16 cellular contexts compared by ENCODE assay signal in genomic region chr10:79007037-79007842, GRCh38.
A peak's percentile ranks its signal among the peaks of the same experiment; 100 is the strongest.
DNase-seq lines count a peak whose midpoint lies in the region; ATAC-seq and TF ChIP-seq lines count a peak whose summit lies in the region.
"Had no signal": no experiment of that assay in that cellular context is flagged by ENCODE, and none has a peak within 500 bp of the region (broad histone marks: within the 10 kb centered on the region; RNA-seq: fewer than 3 reads in every experiment).

No MANE protein-coding gene starts in this region.

- peaks cover 23% of the 10 kb centered on the region for H3K27me3 Mint-ChIP-seq in osteocyte (ENCODE audit: unreplicated experiment)

- H3K9me3 Mint-ChIP-seq in osteocyte (ENCODE audit: unreplicated experiment) = no peaks in the 10 kb centered on the region
- H3K9me3 Mint-ChIP-seq: WTC11 had no signal

- DNase-seq in DMS53 (lab: John Stamatoyannopoulos, UW) = peak; percentile 37
- DNase-seq in NCI-H510A treated with DMSO at 0.1 percent for 48 hours (lab: John Stamatoyannopoulos, UW) = peak; percentile 76
- peak; percentile 28 for DNase-seq in fibroblast of the aortic adventitia (ENCODE audit: low read depth)
- DNase-seq in renal cortical epithelial cell (ENCODE audit: low read depth) = peak; percentile 18
- DNase-seq in stimulated activated CD4-positive, alpha-beta T cell treated with anti-CD3 and anti-CD28 coated beads, Interleukin-4, amount 100 ng/mL, for 1 hour = no peak
- no peak for DNase-seq in osteocyte (ENCODE audit: extremely low spot score, unreplicated experiment)
- DNase-seq in inferior parietal cortex (ENCODE audit: extremely low spot score) = no peak
- DNase-seq: activated effector memory CD4-positive, alpha-beta T cell treated with Interleukin-2 at 50 U/mL for 16 hours; AML-193; NCI-H1436; stimulated activated CD4-positive, alpha-beta T cell treated with anti-CD3 and anti-CD28 coated beads, Interleukin-15, amount 100 ng/mL, for 24 hours had no signal

- no peak for ATAC-seq in HG02623 (IDR thresholded peaks at IDR 0.05; ENCODE audit: unreplicated experiment)
- ATAC-seq: WTC11 had no signal

- no peaks in the 10 kb centered on the region for H3K4me1 Mint-ChIP-seq in osteocyte (ENCODE audit: unreplicated experiment)

- no peak overlapping the region for H3K27ac Mint-ChIP-seq in osteocyte (ENCODE audit: unreplicated experiment)
- H3K27ac Mint-ChIP-seq: WTC11 had no signal

- no peak for TF ChIP-seq CTCF in fibroblast of the aortic adventitia (IDR thresholded peaks at IDR 0.05; ENCODE audit: insufficient read depth, low read length)
- TF ChIP-seq CTCF in osteocyte (IDR thresholded peaks at IDR 0.05) = no peak

- no peak overlapping the region for H3K4me3 ChIP-seq in fibroblast of the aortic adventitia (ENCODE audit: low read depth, low read length)
- H3K4me3 ChIP-seq: ascending aorta, coronary artery, Peyer's patch had no signal

- no peaks in the 10 kb centered on the region for H3K36me3 Mint-ChIP-seq in osteocyte (ENCODE audit: unreplicated experiment)
- H3K36me3 Mint-ChIP-seq: WTC11 had no signal

- no peak overlapping the region for H3K4me3 Mint-ChIP-seq in osteocyte (ENCODE audit: unreplicated experiment)
- H3K4me3 Mint-ChIP-seq: WTC11 had no signal

Comparison
In these comparisons a context has a peak if more than half of its experiments do, and no peak if none do; other contexts are left out.
1. DNase-seq: peak in DMS53 (single experiment), NCI-H510A treated with DMSO at 0.1 percent for 48 hours (single experiment), fibroblast of the aortic adventitia (single experiment) and renal cortical epithelial cell (single experiment); none in stimulated activated CD4-positive, alpha-beta T cell treated with anti-CD3 and anti-CD28 coated beads, Interleukin-4, amount 100 ng/mL, for 1 hour (single experiment), osteocyte (single experiment) and inferior parietal cortex (single experiment).